1 cellular context compared by ENCODE assay signal in the genomic region with DNA sequence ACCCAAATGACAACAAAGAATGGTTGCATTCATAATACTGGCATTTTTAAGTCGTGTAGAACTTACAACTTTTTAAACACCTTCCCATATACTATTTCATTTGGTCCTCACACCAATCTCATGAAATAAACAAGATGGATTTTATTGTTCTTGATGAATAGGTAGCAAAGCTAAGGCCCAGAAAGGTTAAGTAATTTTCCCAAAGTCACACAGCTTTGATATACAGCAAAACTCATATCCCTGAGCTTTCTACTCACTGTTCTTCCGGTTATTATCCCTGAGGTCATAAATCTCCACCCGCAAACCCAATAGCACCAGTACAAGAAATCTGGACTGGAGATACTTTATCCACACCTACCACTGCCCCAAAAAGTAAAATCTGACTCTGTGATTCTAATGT.
TF ChIP-seq lines count a peak whose summit lies in the region.

No MANE protein-coding gene starts in this region.

TF ChIP-seq in K562, 482 proteins besides CTCF, POLR2A, EP300 and RAD21 (continued from another document):
- TF ChIP-seq, protein P1, sequence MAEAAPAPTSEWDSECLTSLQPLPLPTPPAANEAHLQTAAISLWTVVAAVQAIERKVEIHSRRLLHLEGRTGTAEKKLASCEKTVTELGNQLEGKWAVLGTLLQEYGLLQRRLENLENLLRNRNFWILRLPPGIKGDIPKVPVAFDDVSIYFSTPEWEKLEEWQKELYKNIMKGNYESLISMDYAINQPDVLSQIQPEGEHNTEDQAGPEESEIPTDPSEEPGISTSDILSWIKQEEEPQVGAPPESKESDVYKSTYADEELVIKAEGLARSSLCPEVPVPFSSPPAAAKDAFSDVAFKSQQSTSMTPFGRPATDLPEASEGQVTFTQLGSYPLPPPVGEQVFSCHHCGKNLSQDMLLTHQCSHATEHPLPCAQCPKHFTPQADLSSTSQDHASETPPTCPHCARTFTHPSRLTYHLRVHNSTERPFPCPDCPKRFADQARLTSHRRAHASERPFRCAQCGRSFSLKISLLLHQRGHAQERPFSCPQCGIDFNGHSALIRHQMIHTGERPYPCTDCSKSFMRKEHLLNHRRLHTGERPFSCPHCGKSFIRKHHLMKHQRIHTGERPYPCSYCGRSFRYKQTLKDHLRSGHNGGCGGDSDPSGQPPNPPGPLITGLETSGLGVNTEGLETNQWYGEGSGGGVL (CRISPR knock-in tag; IDR thresholded peaks at IDR 0.05): no peak
- TF ChIP-seq BCOR (IDR thresholded peaks at IDR 0.05) (0 out of 2 replicates have a peak, but pooled peaks have one; percentile 26), MTA2 (IDR thresholded peaks at IDR 0.05; ENCODE audit: low read depth) (no peak), LCOR (CRISPR knock-in tag; IDR thresholded peaks at IDR 0.05) (no peak), PTRF (tag; IDR thresholded peaks at IDR 0.05) (no peak), TEAD4 (IDR thresholded peaks at IDR 0.05; ENCODE audit: low read length) (no peak), TEAD4 (CRISPR knock-in tag; IDR thresholded peaks at IDR 0.05; ENCODE audit: borderline replicate concordance) (no peak), TAF9B (IDR thresholded peaks at IDR 0.05; ENCODE audit: partially characterized antibody) (no peak), ARHGAP35 (IDR thresholded peaks at IDR 0.05; ENCODE audit: partially characterized antibody) (no peak), CBX5 (IDR thresholded peaks at IDR 0.05; ENCODE audit: borderline replicate concordance, low read depth) (no peak), ZFP36 (IDR thresholded peaks at IDR 0.05; ENCODE audit: low read depth, low read length, partially characterized antibody) (peak; percentile 61), TEAD1 (CRISPR knock-in tag; IDR thresholded peaks at IDR 0.05) (no peak), STAG1 (CRISPR knock-in tag; IDR thresholded peaks at IDR 0.05; ENCODE audit: borderline replicate concordance) (no peak), RBM25 (IDR thresholded peaks at IDR 0.05; ENCODE audit: low read depth, low read length, severe bottlenecking) (peak; percentile 94), ZNF140 (CRISPR knock-in tag; IDR thresholded peaks at IDR 0.05) (no peak), CHD2 (IDR thresholded peaks at IDR 0.05; ENCODE audit: low read depth, low read length) (no peak), RAD51 (IDR thresholded peaks at IDR 0.05; ENCODE audit: borderline replicate concordance, low read depth) (no peak), MED1 (CRISPR knock-in tag; IDR thresholded peaks at IDR 0.05; ENCODE audit: borderline replicate concordance) (no peak), HNRNPK (IDR thresholded peaks at IDR 0.05; ENCODE audit: low read depth, low read length, poor library complexity, severe bottlenecking) (no peak), POLR2H (tag; IDR thresholded peaks at IDR 0.05; ENCODE audit: low read depth) (no peak), KDM1A (IDR thresholded peaks at IDR 0.05) (peak in 1 of 2 experiments; percentile 26; a peak in 1 of 4 replicates), CREB3 (tag; conservative IDR thresholded peaks at IDR 0.05; ENCODE audit: low read depth) (no peak), ETV6 (IDR thresholded peaks at IDR 0.05; ENCODE audit: borderline replicate concordance in 1 of 2, low read depth in 2 of 2, low read length in 1 of 2) (no peak), ETV6 (CRISPR knock-in tag; IDR thresholded peaks at IDR 0.05; ENCODE audit: borderline replicate concordance) (no peak), ZBTB17 (CRISPR knock-in tag; IDR thresholded peaks at IDR 0.05) (no peak), SMC3 (conservative IDR thresholded peaks at IDR 0.05; ENCODE audit: insufficient read depth, low read depth, low read length) (no peak), GTF2A2 (tag; IDR thresholded peaks at IDR 0.05) (no peak), MEF2A (IDR thresholded peaks at IDR 0.05; ENCODE audit: control insufficient read depth, low read depth, low read length) (no peak)
- TF ChIP-seq, protein P2, sequence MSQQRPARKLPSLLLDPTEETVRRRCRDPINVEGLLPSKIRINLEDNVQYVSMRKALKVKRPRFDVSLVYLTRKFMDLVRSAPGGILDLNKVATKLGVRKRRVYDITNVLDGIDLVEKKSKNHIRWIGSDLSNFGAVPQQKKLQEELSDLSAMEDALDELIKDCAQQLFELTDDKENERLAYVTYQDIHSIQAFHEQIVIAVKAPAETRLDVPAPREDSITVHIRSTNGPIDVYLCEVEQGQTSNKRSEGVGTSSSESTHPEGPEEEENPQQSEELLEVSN (IDR thresholded peaks at IDR 0.05; ENCODE audit: borderline replicate concordance in 1 of 2, extremely low read depth in 1 of 2, insufficient read depth in 1 of 2, insufficient read length in 1 of 2, low read depth in 1 of 2, low read length in 1 of 2, poor library complexity in 1 of 2, severe bottlenecking in 1 of 2): no peak
- TF ChIP-seq, protein P3, sequence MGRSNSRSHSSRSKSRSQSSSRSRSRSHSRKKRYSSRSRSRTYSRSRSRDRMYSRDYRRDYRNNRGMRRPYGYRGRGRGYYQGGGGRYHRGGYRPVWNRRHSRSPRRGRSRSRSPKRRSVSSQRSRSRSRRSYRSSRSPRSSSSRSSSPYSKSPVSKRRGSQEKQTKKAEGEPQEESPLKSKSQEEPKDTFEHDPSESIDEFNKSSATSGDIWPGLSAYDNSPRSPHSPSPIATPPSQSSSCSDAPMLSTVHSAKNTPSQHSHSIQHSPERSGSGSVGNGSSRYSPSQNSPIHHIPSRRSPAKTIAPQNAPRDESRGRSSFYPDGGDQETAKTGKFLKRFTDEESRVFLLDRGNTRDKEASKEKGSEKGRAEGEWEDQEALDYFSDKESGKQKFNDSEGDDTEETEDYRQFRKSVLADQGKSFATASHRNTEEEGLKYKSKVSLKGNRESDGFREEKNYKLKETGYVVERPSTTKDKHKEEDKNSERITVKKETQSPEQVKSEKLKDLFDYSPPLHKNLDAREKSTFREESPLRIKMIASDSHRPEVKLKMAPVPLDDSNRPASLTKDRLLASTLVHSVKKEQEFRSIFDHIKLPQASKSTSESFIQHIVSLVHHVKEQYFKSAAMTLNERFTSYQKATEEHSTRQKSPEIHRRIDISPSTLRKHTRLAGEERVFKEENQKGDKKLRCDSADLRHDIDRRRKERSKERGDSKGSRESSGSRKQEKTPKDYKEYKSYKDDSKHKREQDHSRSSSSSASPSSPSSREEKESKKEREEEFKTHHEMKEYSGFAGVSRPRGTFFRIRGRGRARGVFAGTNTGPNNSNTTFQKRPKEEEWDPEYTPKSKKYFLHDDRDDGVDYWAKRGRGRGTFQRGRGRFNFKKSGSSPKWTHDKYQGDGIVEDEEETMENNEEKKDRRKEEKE (IDR thresholded peaks at IDR 0.05; ENCODE audit: borderline replicate concordance in 1 of 2, control insufficient read depth in 1 of 2, low read depth in 2 of 2, low read length in 1 of 2): no peak
- TF ChIP-seq, protein P4, sequence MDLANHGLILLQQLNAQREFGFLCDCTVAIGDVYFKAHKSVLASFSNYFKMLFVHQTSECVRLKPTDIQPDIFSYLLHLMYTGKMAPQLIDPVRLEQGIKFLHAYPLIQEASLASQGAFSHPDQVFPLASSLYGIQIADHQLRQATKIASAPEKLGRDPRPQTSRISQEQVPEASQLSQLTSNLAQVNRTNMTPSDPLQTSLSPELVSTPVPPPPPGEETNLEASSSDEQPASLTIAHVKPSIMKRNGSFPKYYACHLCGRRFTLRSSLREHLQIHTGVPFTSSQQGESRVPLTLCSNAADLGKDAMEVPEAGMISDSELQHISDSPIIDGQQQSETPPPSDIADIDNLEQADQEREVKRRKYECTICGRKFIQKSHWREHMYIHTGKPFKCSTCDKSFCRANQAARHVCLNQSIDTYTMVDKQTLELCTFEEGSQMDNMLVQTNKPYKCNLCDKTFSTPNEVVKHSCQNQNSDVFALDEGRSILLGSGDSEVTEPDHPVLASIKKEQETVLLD (IDR thresholded peaks at IDR 0.05): no peak
- TF ChIP-seq, protein P5, sequence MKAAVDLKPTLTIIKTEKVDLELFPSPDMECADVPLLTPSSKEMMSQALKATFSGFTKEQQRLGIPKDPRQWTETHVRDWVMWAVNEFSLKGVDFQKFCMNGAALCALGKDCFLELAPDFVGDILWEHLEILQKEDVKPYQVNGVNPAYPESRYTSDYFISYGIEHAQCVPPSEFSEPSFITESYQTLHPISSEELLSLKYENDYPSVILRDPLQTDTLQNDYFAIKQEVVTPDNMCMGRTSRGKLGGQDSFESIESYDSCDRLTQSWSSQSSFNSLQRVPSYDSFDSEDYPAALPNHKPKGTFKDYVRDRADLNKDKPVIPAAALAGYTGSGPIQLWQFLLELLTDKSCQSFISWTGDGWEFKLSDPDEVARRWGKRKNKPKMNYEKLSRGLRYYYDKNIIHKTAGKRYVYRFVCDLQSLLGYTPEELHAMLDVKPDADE (conservative IDR thresholded peaks at IDR 0.05; ENCODE audit: control insufficient read depth, low read depth, low read length): no peak
- TF ChIP-seq, protein P6, sequence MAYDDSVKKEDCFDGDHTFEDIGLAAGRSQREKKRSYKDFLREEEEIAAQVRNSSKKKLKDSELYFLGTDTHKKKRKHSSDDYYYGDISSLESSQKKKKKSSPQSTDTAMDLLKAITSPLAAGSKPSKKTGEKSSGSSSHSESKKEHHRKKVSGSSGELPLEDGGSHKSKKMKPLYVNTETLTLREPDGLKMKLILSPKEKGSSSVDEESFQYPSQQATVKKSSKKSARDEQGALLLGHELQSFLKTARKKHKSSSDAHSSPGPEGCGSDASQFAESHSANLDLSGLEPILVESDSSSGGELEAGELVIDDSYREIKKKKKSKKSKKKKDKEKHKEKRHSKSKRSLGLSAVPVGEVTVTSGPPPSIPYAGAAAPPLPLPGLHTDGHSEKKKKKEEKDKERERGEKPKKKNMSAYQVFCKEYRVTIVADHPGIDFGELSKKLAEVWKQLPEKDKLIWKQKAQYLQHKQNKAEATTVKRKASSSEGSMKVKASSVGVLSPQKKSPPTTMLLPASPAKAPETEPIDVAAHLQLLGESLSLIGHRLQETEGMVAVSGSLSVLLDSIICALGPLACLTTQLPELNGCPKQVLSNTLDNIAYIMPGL (CRISPR knock-in tag; IDR thresholded peaks at IDR 0.05): no peak
